1 cellular context compared by ENCODE assay signal in the genomic region with DNA sequence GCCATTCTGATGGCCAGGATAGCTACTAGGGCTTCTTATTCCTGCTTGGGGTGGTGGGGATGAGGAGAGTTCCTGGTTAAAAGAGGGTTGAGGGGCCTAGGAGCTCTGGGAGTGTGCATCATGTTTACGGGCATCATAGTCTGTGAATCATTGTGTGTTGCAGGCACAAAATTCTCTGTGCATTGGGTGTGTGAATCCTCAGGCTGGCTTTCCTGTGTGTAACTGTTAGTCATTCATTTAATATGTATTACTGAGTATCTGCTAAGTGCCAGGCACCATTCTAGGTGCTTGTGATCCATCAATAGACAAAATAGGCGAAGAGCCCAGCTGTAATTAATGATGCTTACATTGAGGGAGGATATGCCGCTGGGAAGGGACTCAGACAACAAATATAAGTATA.
TF ChIP-seq lines count a peak whose summit lies in the region.

No MANE protein-coding gene starts in this region.

TF ChIP-seq in IMR-90, 13 proteins besides CTCF, POLR2A, EP300 and RAD21:
- no peak for TF ChIP-seq BHLHE40 (IDR thresholded peaks at IDR 0.05; ENCODE audit: low read depth, low read length)
- TF ChIP-seq USF2 (IDR thresholded peaks at IDR 0.05; ENCODE audit: low read depth, low read length) = no peak
- TF ChIP-seq FOS (IDR thresholded peaks at IDR 0.05; ENCODE audit: low read depth, low read length) = no peak
- no peak for TF ChIP-seq NFE2L2 (IDR thresholded peaks at IDR 0.05; ENCODE audit: low read depth, low read length)
- TF ChIP-seq SMC3 (IDR thresholded peaks at IDR 0.05; ENCODE audit: low read depth, low read length) = no peak
- TF ChIP-seq CEBPB (IDR thresholded peaks at IDR 0.05; ENCODE audit: low read depth, low read length) = no peak
- TF ChIP-seq MAZ (IDR thresholded peaks at IDR 0.05; ENCODE audit: borderline replicate concordance, low read depth, low read length) = no peak
